In genomic region chr1:167781558-167781957, GRCh38 we compare ENCODE assay signal across 38 cellular contexts.
"Had no signal": no experiment of that assay in that cellular context is flagged by ENCODE, and none has a peak within 500 bp of the region (broad histone marks: within the 10 kb centered on the region; RNA-seq: fewer than 3 reads in every experiment).

No MANE protein-coding gene starts in this region.

- H3K4me3 ChIP-seq: adrenal gland, ascending aorta, body of pancreas, breast epithelium, cardiac muscle cell had no signal

- DNase-seq: activated effector memory CD4-positive, alpha-beta T cell treated with anti-CD3 and anti-CD28 coated beads, Interleukin-2, amount 50 U/mL, for 16 hours; activated effector memory CD4-positive, alpha-beta T cell treated with Interleukin-2 at 50 U/mL for 16 hours; activated gamma-delta T cell; activated naive CD4-positive, alpha-beta T cell; activated naive CD4-positive, alpha-beta T cell treated with anti-CD3 and anti-CD28 coated beads for 36 hours; activated naive CD4-positive, alpha-beta T cell treated with anti-CD3 and anti-CD28 coated beads, Interleukin-2, amount 10 ng/mL, durations not matched to agents 7 days and 5 days; activated naive CD4-positive, alpha-beta T cell treated with anti-CD3 and anti-CD28 coated beads, Interleukin-2, amount 50 U/mL, for 16 hours; activated naive CD4-positive, alpha-beta T cell treated with Interleukin-2 at 50 U/mL for 16 hours; activated naive CD8-positive, alpha-beta T cell treated with anti-CD3 and anti-CD28 coated beads for 36 hours; activated naive CD8-positive, alpha-beta T cell treated with anti-CD3 and anti-CD28 coated beads, Interleukin-2, amount 10 ng/mL, durations not matched to agents 7 days and 5 days; activated naive CD8-positive, alpha-beta T cell treated with anti-CD3 and anti-CD28 coated beads, Interleukin-2, amount 50 U/mL, for 24 hours; activated T-cell treated with anti-CD3 and anti-CD28 coated beads, Interleukin-2, amount 50 U/mL, for 24 hours; activated T-cell treated with anti-CD3 and anti-CD28 coated beads, Interleukin-2, amount 50 U/mL, for 4 hours; activated T-cell treated with anti-CD3 and anti-CD28 coated beads, Interleukin-2, amount 50 U/mL, for 48 hours; activated T-cell treated with anti-CD3 and anti-CD28 coated beads, Interleukin-2, amount 50 U/mL, for 72 hours; adrenal gland; amniotic stem cell; amygdala; anterior cingulate cortex; aorta; body of pancreas; brain microvascular endothelial cell; caudate nucleus; central memory CD4-positive, alpha-beta T cell; cerebellar nuclear complex had no signal

- H3K27ac Mint-ChIP-seq: activated naive CD4-positive, alpha-beta T cell treated with anti-CD3 and anti-CD28 coated beads for 36 hours; activated naive CD4-positive, alpha-beta T cell treated with anti-CD3 and anti-CD28 coated beads, Interleukin-2, amount 10 ng/mL, durations not matched to agents 7 days and 5 days; activated naive CD4-positive, alpha-beta T cell treated with anti-CD3 and anti-CD28 coated beads, Interleukin-2, amount 50 U/mL, for 24 hours; activated naive CD4-positive, alpha-beta T cell treated with anti-CD3 and anti-CD28 coated beads, Interleukin-2, amount 50 U/mL, for 72 hours; activated naive CD8-positive, alpha-beta T cell; activated naive CD8-positive, alpha-beta T cell treated with anti-CD3 and anti-CD28 coated beads for 36 hours; activated naive CD8-positive, alpha-beta T cell treated with anti-CD3 and anti-CD28 coated beads, Interleukin-2, amount 10 ng/mL, durations not matched to agents 7 days and 5 days; activated naive CD8-positive, alpha-beta T cell treated with anti-CD3 and anti-CD28 coated beads, Interleukin-2, amount 50 U/mL, for 24 hours; activated T-cell treated with anti-CD3 and anti-CD28 coated beads, Interleukin-2, amount 50 U/mL, for 24 hours; activated T-cell treated with anti-CD3 and anti-CD28 coated beads, Interleukin-2, amount 50 U/mL, for 72 hours; activated T-helper 1 cell treated with anti-CD3 and anti-CD28 coated beads, Interleukin-12 subunit alpha, Interleukin-12 subunit beta, Interleukin-2, Interleukin-4 antibody, amounts not matched to agents 30 ng/mL and 10 ng/mL and 1 ng/mL, durations not matched to agents 14 hours and 24 hours and 36 hours; activated T-helper 17 cell treated with anti-CD3 and anti-CD28 coated beads, Interleukin-2, amount 50 U/mL, for 72 hours; activated T-helper 2 cell treated with anti-CD3 and anti-CD28 coated beads, Interferon-gamma antibody, Interleukin-2, Interleukin-4, amounts not matched to agents 10 μg/mL and 5 μg/mL and 100 μg/mL, durations not matched to agents 14 hours and 24 hours and 36 hours; brain had no signal

- H3K4me1 ChIP-seq: adrenal gland, ascending aorta, body of pancreas, breast epithelium had no signal

- H3K27me3 ChIP-seq: adrenal gland, ascending aorta, body of pancreas, brain microvascular endothelial cell, breast epithelium, cardiac muscle cell had no signal

- FAIRE-seq: astrocyte, bronchial epithelial cell had no signal

- H3K4me3 Mint-ChIP-seq: activated naive CD4-positive, alpha-beta T cell treated with anti-CD3 and anti-CD28 coated beads for 36 hours; activated naive CD4-positive, alpha-beta T cell treated with anti-CD3 and anti-CD28 coated beads, Interleukin-2, amount 10 ng/mL, durations not matched to agents 7 days and 5 days; activated naive CD4-positive, alpha-beta T cell treated with anti-CD3 and anti-CD28 coated beads, Interleukin-2, amount 50 U/mL, for 24 hours; activated naive CD8-positive, alpha-beta T cell; activated naive CD8-positive, alpha-beta T cell treated with anti-CD3 and anti-CD28 coated beads for 36 hours; activated naive CD8-positive, alpha-beta T cell treated with anti-CD3 and anti-CD28 coated beads, Interleukin-2, amount 10 ng/mL, durations not matched to agents 7 days and 5 days; activated naive CD8-positive, alpha-beta T cell treated with anti-CD3 and anti-CD28 coated beads, Interleukin-2, amount 50 U/mL, for 24 hours; activated T-cell treated with anti-CD3 and anti-CD28 coated beads, Interleukin-2, amount 50 U/mL, for 24 hours; activated T-cell treated with anti-CD3 and anti-CD28 coated beads, Interleukin-2, amount 50 U/mL, for 4 hours; activated T-cell treated with anti-CD3 and anti-CD28 coated beads, Interleukin-2, amount 50 U/mL, for 72 hours; activated T-helper 1 cell treated with anti-CD3 and anti-CD28 coated beads, Interleukin-12 subunit alpha, Interleukin-12 subunit beta, Interleukin-2, Interleukin-4 antibody, amounts not matched to agents 30 ng/mL and 10 ng/mL and 1 ng/mL, durations not matched to agents 14 hours and 24 hours and 36 hours; activated T-helper 17 cell treated with anti-CD3 and anti-CD28 coated beads, Interleukin-2, amount 50 U/mL, for 72 hours; brain; central memory CD8-positive, alpha-beta T cell had no signal

- H3K9me3 Mint-ChIP-seq: activated naive CD4-positive, alpha-beta T cell treated with anti-CD3 and anti-CD28 coated beads, Interleukin-2, amount 10 ng/mL, durations not matched to agents 7 days and 5 days; activated T-helper 17 cell treated with anti-CD3 and anti-CD28 coated beads, Interleukin-2, amount 50 U/mL, for 72 hours; central memory CD8-positive, alpha-beta T cell had no signal

- H3K4me1 Mint-ChIP-seq: brain; central memory CD8-positive, alpha-beta T cell had no signal

- H3K9me3 ChIP-seq: adrenal gland, ascending aorta, body of pancreas, breast epithelium had no signal

- H3K27me3 Mint-ChIP-seq: activated naive CD4-positive, alpha-beta T cell treated with anti-CD3 and anti-CD28 coated beads, Interleukin-2, amount 10 ng/mL, durations not matched to agents 7 days and 5 days; activated naive CD4-positive, alpha-beta T cell treated with anti-CD3 and anti-CD28 coated beads, Interleukin-2, amount 50 U/mL, for 24 hours; activated naive CD8-positive, alpha-beta T cell; activated naive CD8-positive, alpha-beta T cell treated with anti-CD3 and anti-CD28 coated beads for 36 hours; activated naive CD8-positive, alpha-beta T cell treated with anti-CD3 and anti-CD28 coated beads, Interleukin-2, amount 10 ng/mL, durations not matched to agents 7 days and 5 days; activated naive CD8-positive, alpha-beta T cell treated with anti-CD3 and anti-CD28 coated beads, Interleukin-2, amount 50 U/mL, for 24 hours; activated T-cell treated with anti-CD3 and anti-CD28 coated beads, Interleukin-2, amount 50 U/mL, for 24 hours; activated T-helper 17 cell treated with anti-CD3 and anti-CD28 coated beads, Interleukin-2, amount 50 U/mL, for 72 hours; brain; central memory CD8-positive, alpha-beta T cell had no signal

- ATAC-seq: activated naive CD4-positive, alpha-beta T cell treated with anti-CD3 and anti-CD28 coated beads, Interleukin-2, amount 50 U/mL, for 72 hours; activated naive CD8-positive, alpha-beta T cell treated with anti-CD3 and anti-CD28 coated beads, Interleukin-2, amount 50 U/mL, for 24 hours; activated T-cell treated with anti-CD3 and anti-CD28 coated beads, Interleukin-2, amount 50 U/mL, for 4 hours; activated T-cell treated with anti-CD3 and anti-CD28 coated beads, Interleukin-2, amount 50 U/mL, for 72 hours; activated T-helper 17 cell treated with anti-CD3 and anti-CD28 coated beads, Interleukin-2, amount 50 U/mL, for 72 hours; body of pancreas had no signal

- H3K36me3 ChIP-seq: breast epithelium had no signal

- H3K27ac ChIP-seq: adrenal gland, ascending aorta, body of pancreas, brain microvascular endothelial cell, breast epithelium, cardiac muscle cell had no signal
